ENCODE assay signal across 8 cellular contexts in genomic region chr7:25852249-25852994, GRCh38.
A peak's percentile ranks its signal among the peaks of the same experiment; 100 is the strongest.
DNase-seq lines count a peak whose midpoint lies in the region; ATAC-seq and TF ChIP-seq lines count a peak whose summit lies in the region.

No MANE protein-coding gene starts in this region.

- H3K9ac ChIP-seq in adipocyte (ENCODE audit: low read length): peak overlapping the region; percentile 81

- TF ChIP-seq CTCF in kidney epithelial cell (IDR thresholded peaks at IDR 0.05; ENCODE audit: insufficient read depth, low read length, poor library complexity, severe bottlenecking) (no peak), thyroid gland (IDR thresholded peaks at IDR 0.05) (no peak)

- intact Hi-C loops in activated CD4-positive, alpha-beta T cell treated with anti-CD3 and anti-CD28 coated beads, Interleukin-2, amount 10 ng/mL, durations not matched to agents 24 days and 14 days (cut with micrococcal nuclease): loop anchor here (2.0 to 10.0 kb wide), 4 partner anchors 285 to 1568 kb away; partner anchors contain the start of gene NPY
- intact Hi-C loops in thyroid gland (cut with DNase I): loop anchor here (5.0 to 10.0 kb wide), 5 partner anchors 130 to 1312 kb away; partner anchors contain the start of gene HOXA9

- no peak overlapping the region for H3K27ac Mint-ChIP-seq in activated CD4-positive, alpha-beta T cell treated with anti-CD3 and anti-CD28 coated beads, Interleukin-2, amount 10 ng/mL, durations not matched to agents 24 days and 14 days
- no peak overlapping the region for H3K27ac Mint-ChIP-seq in activated CD4-positive, alpha-beta T cell treated with anti-CD3 and anti-CD28 coated beads, Interleukin-2, amount 10 ng/mL, durations not matched to agents 7 days and 5 days

- peaks cover 48% of the 10 kb centered on the region for H3K27me3 Mint-ChIP-seq in activated CD4-positive, alpha-beta T cell treated with anti-CD3 and anti-CD28 coated beads, Interleukin-2, amount 10 ng/mL, durations not matched to agents 24 days and 14 days
- H3K27me3 Mint-ChIP-seq in activated CD4-positive, alpha-beta T cell treated with anti-CD3 and anti-CD28 coated beads, Interleukin-2, amount 10 ng/mL, durations not matched to agents 7 days and 5 days: peaks cover 50% of the 10 kb centered on the region

- peaks cover 19% of the 10 kb centered on the region for H3K4me1 Mint-ChIP-seq in activated CD4-positive, alpha-beta T cell treated with anti-CD3 and anti-CD28 coated beads, Interleukin-2, amount 10 ng/mL, durations not matched to agents 24 days and 14 days
- H3K4me1 Mint-ChIP-seq in activated CD4-positive, alpha-beta T cell treated with anti-CD3 and anti-CD28 coated beads, Interleukin-2, amount 10 ng/mL, durations not matched to agents 7 days and 5 days: peaks cover 28% of the 10 kb centered on the region

- no peaks in the 10 kb centered on the region for H3K36me3 ChIP-seq in adipocyte (ENCODE audit: control insufficient read depth, insufficient read depth, low read length, severe bottlenecking)
- H3K36me3 ChIP-seq in kidney epithelial cell (ENCODE audit: control insufficient read depth, insufficient read depth, low read length): no peaks in the 10 kb centered on the region
- no peaks in the 10 kb centered on the region for H3K36me3 ChIP-seq in thyroid gland

- peak; percentile 75 for DNase-seq in activated CD4-positive, alpha-beta T cell treated with anti-CD3 and anti-CD28 coated beads, Interleukin-2, amount 10 ng/mL, durations not matched to agents 24 days and 14 days
- no peak for DNase-seq in activated CD4-positive, alpha-beta T cell treated with anti-CD3 and anti-CD28 coated beads, Interleukin-2, amount 10 ng/mL, durations not matched to agents 7 days and 5 days
- DNase-seq in adipocyte (ENCODE audit: low read depth) (peak; percentile 47), kidney epithelial cell (ENCODE audit: low read depth) (no peak), thyroid gland (no peak), mucosa of gallbladder (ENCODE audit: low spot score) (no peak), T-helper 9 cell (no peak)

- CTCF ChIA-PET in activated CD4-positive, alpha-beta T cell treated with anti-CD3 and anti-CD28 coated beads, Interleukin-2, amount 10 ng/mL, durations not matched to agents 7 days and 5 days (lab: Charles Lee): interaction anchor here (0.6 to 2.4 kb wide), 6 partner anchors 9 to 591 kb away, joined by 3 to 11 read pairs (median 4); no protein-coding TSS in a partner anchor

- no peak for TF ChIP-seq POLR2A in thyroid gland (IDR thresholded peaks at IDR 0.05)

- no peaks in the 10 kb centered on the region for H3K36me3 Mint-ChIP-seq in activated CD4-positive, alpha-beta T cell treated with anti-CD3 and anti-CD28 coated beads, Interleukin-2, amount 10 ng/mL, durations not matched to agents 24 days and 14 days (ENCODE audit: low read depth)
- H3K36me3 Mint-ChIP-seq in activated CD4-positive, alpha-beta T cell treated with anti-CD3 and anti-CD28 coated beads, Interleukin-2, amount 10 ng/mL, durations not matched to agents 7 days and 5 days (ENCODE audit: low read depth): peaks cover 3% of the 10 kb centered on the region

- POLR2A ChIA-PET in activated CD4-positive, alpha-beta T cell treated with anti-CD3 and anti-CD28 coated beads, Interleukin-2, amount 10 ng/mL, durations not matched to agents 7 days and 5 days (lab: Charles Lee): no interaction called here

- no peak for ATAC-seq in HG02759 (IDR thresholded peaks at IDR 0.05; ENCODE audit: unreplicated experiment)

- H3K4me3 ChIP-seq in adipocyte (ENCODE audit: low read length) (peak overlapping the region; percentile 64), kidney epithelial cell (ENCODE audit: low read depth, low read length) (peak overlapping the region; percentile 4), thyroid gland (replicated peaks in 1 of 3) (no peak overlapping the region)

- peaks cover 3% of the 10 kb centered on the region for H3K9me3 Mint-ChIP-seq in activated CD4-positive, alpha-beta T cell treated with anti-CD3 and anti-CD28 coated beads, Interleukin-2, amount 10 ng/mL, durations not matched to agents 24 days and 14 days
- H3K9me3 Mint-ChIP-seq in activated CD4-positive, alpha-beta T cell treated with anti-CD3 and anti-CD28 coated beads, Interleukin-2, amount 10 ng/mL, durations not matched to agents 7 days and 5 days: peaks cover 3% of the 10 kb centered on the region

- H3K4me1 ChIP-seq in adipocyte (ENCODE audit: control insufficient read depth, insufficient read depth, low read length): peaks cover 81% of the 10 kb centered on the region
- H3K4me1 ChIP-seq in thyroid gland: peaks cover 20 to 30% of the 10 kb centered on the region in 2 donors

- H3K27me3 ChIP-seq in adipocyte (replicated peaks; ENCODE audit: control insufficient read depth, insufficient read depth, low read length) (no peaks in the 10 kb centered on the region), kidney epithelial cell (ENCODE audit: control insufficient read depth, insufficient read depth, low read length) (no peaks in the 10 kb centered on the region), thyroid gland (peaks cover 43% of the 10 kb centered on the region)

- H3K9me3 ChIP-seq in adipocyte (ENCODE audit: control insufficient read depth, low read length) (no peaks in the 10 kb centered on the region), thyroid gland (no peaks in the 10 kb centered on the region)

- 2 to 11% methylated on average over 13 to 26 of the region's 78 CpGs for WGBS in thyroid gland, 2 donors

- peak overlapping the region in 2 of 3 donors; percentile 38 to 48 for H3K27ac ChIP-seq in thyroid gland

- peak overlapping the region; percentile 43 for H3K4me3 Mint-ChIP-seq in activated CD4-positive, alpha-beta T cell treated with anti-CD3 and anti-CD28 coated beads, Interleukin-2, amount 10 ng/mL, durations not matched to agents 24 days and 14 days
- H3K4me3 Mint-ChIP-seq in activated CD4-positive, alpha-beta T cell treated with anti-CD3 and anti-CD28 coated beads, Interleukin-2, amount 10 ng/mL, durations not matched to agents 7 days and 5 days: no peak overlapping the region

Comparison
In these comparisons a context has a peak if more than half of its experiments do, and no peak if none do; other contexts are left out.
1. DNase-seq: peak in activated CD4-positive, alpha-beta T cell treated with anti-CD3 and anti-CD28 coated beads, Interleukin-2, amount 10 ng/mL, durations not matched to agents 24 days and 14 days (single experiment) and adipocyte (single experiment); none in activated CD4-positive, alpha-beta T cell treated with anti-CD3 and anti-CD28 coated beads, Interleukin-2, amount 10 ng/mL, durations not matched to agents 7 days and 5 days (single experiment), kidney epithelial cell (single experiment), thyroid gland (0 of 2), mucosa of gallbladder (single experiment) and T-helper 9 cell (single experiment).
2. H3K4me3 ChIP-seq: peak in adipocyte (single experiment) and kidney epithelial cell (single experiment); none in thyroid gland (0 of 3).